8 cellular contexts compared by ENCODE assay signal in the genomic region with DNA sequence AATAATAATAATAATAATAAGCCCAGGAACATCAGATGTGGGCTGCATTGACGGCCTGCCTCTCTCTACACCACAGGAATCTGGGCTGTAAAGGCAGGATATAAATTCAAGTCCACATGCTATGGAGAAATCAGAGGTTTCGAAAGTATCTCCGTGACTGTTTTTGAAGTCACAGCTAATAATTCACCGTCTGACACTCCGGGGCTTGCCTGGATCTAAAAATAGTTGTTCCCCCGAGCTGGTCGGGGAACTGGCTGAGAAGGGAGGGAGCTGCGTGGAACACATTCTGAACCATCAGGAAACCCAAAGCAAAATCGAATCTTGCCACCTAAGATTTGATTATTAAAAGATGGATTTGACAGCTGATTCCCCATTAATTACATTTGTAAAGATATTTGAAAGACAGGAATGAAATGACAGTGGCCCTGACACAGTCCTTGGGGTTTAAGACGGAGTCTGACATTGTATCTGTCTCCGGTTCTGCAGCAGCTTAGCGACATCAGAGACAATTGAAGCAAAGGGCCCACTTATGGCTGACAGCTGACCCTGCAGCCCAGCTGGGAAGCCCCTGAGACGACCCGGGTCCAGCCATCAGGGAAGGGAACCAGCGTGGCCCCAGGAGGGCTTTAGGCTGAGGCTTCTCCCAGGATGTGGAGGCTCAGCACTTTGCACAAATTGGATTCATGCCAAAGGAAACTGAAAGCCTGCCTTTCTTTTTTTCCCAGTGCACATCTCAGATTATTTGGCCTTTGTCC. TPM values are rescaled to one million over a fixed set of nuclear protein-coding genes. Genes with fewer than 3 reads are reported as not detected.
A peak's percentile ranks its signal among the peaks of the same experiment; 100 is the strongest.
DNase-seq lines count a peak whose midpoint lies in the region; FAIRE-seq and TF ChIP-seq lines count a peak whose summit lies in the region.

No MANE protein-coding gene starts in this region.

- intact Hi-C loops in esophagus squamous epithelium (cut with DNase I), result no loop called here

- no peaks in the 10 kb centered on the region for H3K9me3 ChIP-seq in esophagus squamous epithelium
- no peaks in the 10 kb centered on the region for H3K9me3 ChIP-seq in osteoblast (ENCODE audit: low read depth, low read length)

- peak overlapping the region in 2 of 4 donors; percentile 13 to 49 for H3K4me3 ChIP-seq in esophagus squamous epithelium
- peak overlapping the region; percentile 24 for H3K4me3 ChIP-seq in osteoblast (ENCODE audit: insufficient read depth, low read length)

- POLR2A ChIA-PET in GM10248 (lab: Yijun Ruan, JAX), result interaction anchor here (0.6 to 1.8 kb wide), 3 partner anchors 31 to 156 kb away, joined by 3 to 5 read pairs (median 5); a partner anchor contains a TSS

- TF ChIP-seq CTCF in GM10248 (IDR thresholded peaks at IDR 0.05; ENCODE audit: control extremely low read depth, extremely low read depth, low read depth, missing control alignments), result no peak
- no peak for TF ChIP-seq CTCF in esophagus squamous epithelium (IDR thresholded peaks at IDR 0.05)
- TF ChIP-seq CTCF in osteoblast (IDR thresholded peaks at IDR 0.05; ENCODE audit: extremely low read depth, low read depth, low read length), result no peak

- H2AFZ ChIP-seq in osteoblast (ENCODE audit: low read length), result peak overlapping the region; percentile 75

- TF ChIP-seq POLR2A in esophagus squamous epithelium (IDR thresholded peaks at IDR 0.05), result no peak

- peak; percentile 29 for DNase-seq in GM10248 (ENCODE audit: extremely low spot score)
- DNase-seq in Kasumi-1 (lab: John Stamatoyannopoulos, UW), result peak; percentile 22 to 31
- DNase-seq in esophagus squamous epithelium (lab: John Stamatoyannopoulos, UW), result no peak
- DNase-seq in osteoblast (ENCODE audit: insufficient read length, low spot score, missing footprints), result no peak
- DNase-seq in NCI-H446 treated with DMSO at 0.1 percent for 48 hours (lab: John Stamatoyannopoulos, UW), result no peak
- no peak for DNase-seq in activated T-cell treated with anti-CD3 and anti-CD28 coated beads, Interleukin-2, amount 50 U/mL, for 1 hour
- DNase-seq in iPS-NIHi7 (ENCODE audit: extremely low spot score), result no peak
- no peak for DNase-seq in HTR-8/SVneo (ENCODE audit: insufficient read length, low spot score)

- H3K27ac ChIP-seq in esophagus squamous epithelium, result peak overlapping the region; percentile 66 to 80 (median 76)
- H3K27ac ChIP-seq in osteoblast (ENCODE audit: low read depth, low read length), result no peak overlapping the region

- CTCF ChIA-PET in GM10248 (lab: Yijun Ruan, JAX), result interaction anchor here (1.0 to 1.8 kb wide), 9 partner anchors 8 to 29 kb away, joined by 3 to 5 read pairs (median 3); no protein-coding TSS in a partner anchor

- H3K36me3 ChIP-seq in esophagus squamous epithelium (no peaks in the 10 kb centered on the region), osteoblast (ENCODE audit: insufficient read depth, low read length) (no peaks in the 10 kb centered on the region)

- H3K79me2 ChIP-seq in osteoblast (ENCODE audit: insufficient read depth, low read length), result no peaks in the 10 kb centered on the region

- H4K20me1 ChIP-seq in osteoblast (ENCODE audit: insufficient read depth, low read length), result no peaks in the 10 kb centered on the region

- H3K4me1 ChIP-seq in esophagus squamous epithelium, result peaks cover 11 to 41% (median 22%) of the 10 kb centered on the region in 3 donors
- peaks cover 11% of the 10 kb centered on the region for H3K4me1 ChIP-seq in osteoblast (ENCODE audit: insufficient read depth, low read length)

- WGBS in esophagus squamous epithelium, 2 donors, result 27 to 28% methylated on average over 14 of the region's 15 CpGs

- FAIRE-seq in HTR-8/SVneo (lab: Jason Lieb, UNC), result no peak

- H3K27me3 ChIP-seq in esophagus squamous epithelium (no peaks in the 10 kb centered on the region), osteoblast (ENCODE audit: insufficient read depth, low read length) (no peaks in the 10 kb centered on the region)

- peak overlapping the region; percentile 62 for H3K4me2 ChIP-seq in osteoblast (ENCODE audit: insufficient read depth, low read length)

RNA-seq across cellular contexts. Expression of a gene that starts 35.2 kb away (rescaled TPM):
- 10 to 100 TPM; 39.6 to 91.2 (median 74.2) TPM for total RNA-seq in esophagus squamous epithelium
- total RNA-seq in osteoblast, result 50.1 and 52.1 TPM in 2 replicates

Comparison
In these comparisons a context has a peak if more than half of its experiments do, and no peak if none do; other contexts are left out.
1. DNase-seq: peak in GM10248 (single experiment) and Kasumi-1 (2 of 2); none in esophagus squamous epithelium (single experiment), osteoblast (single experiment), NCI-H446 treated with DMSO at 0.1 percent for 48 hours (single experiment), activated T-cell treated with anti-CD3 and anti-CD28 coated beads, Interleukin-2, amount 50 U/mL, for 1 hour (single experiment), iPS-NIHi7 (single experiment) and HTR-8/SVneo (single experiment).